In genomic region chr12:104248444-104248843, GRCh38 we compare ENCODE assay signal across 16 cellular contexts.
"Had no signal": no experiment of that assay in that cellular context is flagged by ENCODE, and none has a peak within 500 bp of the region (broad histone marks: within the 10 kb centered on the region; RNA-seq: fewer than 3 reads in every experiment).

No MANE protein-coding gene starts in this region.

- H3K27ac ChIP-seq: neutrophil, right atrium auricular region, sigmoid colon, skin epidermis had no signal

- DNase-seq: erythroblast; foreskin melanocyte; islet precursor cell; mammary epithelial cell; mucosa of descending colon; naive thymus-derived CD8-positive, alpha-beta T cell; posterior cingulate gyrus; sigmoid colon; stimulated activated CD4-positive, alpha-beta T cell treated with anti-CD3 and anti-CD28 coated beads, Interleukin-2, amount 100 ng/mL, for 24 hours; stimulated activated CD4-positive, alpha-beta T cell treated with anti-CD3 and anti-CD28 coated beads, Interleukin-4, amount 100 ng/mL, for 4 hours; stimulated activated naive CD4-positive, alpha-beta T cell treated with Interleukin-2 at 50 U/mL for 16 hours; trophoblast cell had no signal

- H3K9me3 ChIP-seq: mucosa of descending colon, neutrophil, right atrium auricular region, sigmoid colon had no signal

- H3K36me3 ChIP-seq: neutrophil, right atrium auricular region, sigmoid colon had no signal

- ATAC-seq: left lobe of liver; mucosa of descending colon; naive thymus-derived CD8-positive, alpha-beta T cell had no signal

- H3K9me3 Mint-ChIP-seq: naive thymus-derived CD8-positive, alpha-beta T cell had no signal

- H3K4me3 ChIP-seq: mucosa of descending colon, right atrium auricular region, sigmoid colon, skin epidermis had no signal

- H3K27me3 ChIP-seq: neutrophil, right atrium auricular region, sigmoid colon had no signal

- H3K4me3 Mint-ChIP-seq: naive thymus-derived CD8-positive, alpha-beta T cell had no signal

- H3K36me3 Mint-ChIP-seq: naive thymus-derived CD8-positive, alpha-beta T cell had no signal
